In the genomic region with DNA sequence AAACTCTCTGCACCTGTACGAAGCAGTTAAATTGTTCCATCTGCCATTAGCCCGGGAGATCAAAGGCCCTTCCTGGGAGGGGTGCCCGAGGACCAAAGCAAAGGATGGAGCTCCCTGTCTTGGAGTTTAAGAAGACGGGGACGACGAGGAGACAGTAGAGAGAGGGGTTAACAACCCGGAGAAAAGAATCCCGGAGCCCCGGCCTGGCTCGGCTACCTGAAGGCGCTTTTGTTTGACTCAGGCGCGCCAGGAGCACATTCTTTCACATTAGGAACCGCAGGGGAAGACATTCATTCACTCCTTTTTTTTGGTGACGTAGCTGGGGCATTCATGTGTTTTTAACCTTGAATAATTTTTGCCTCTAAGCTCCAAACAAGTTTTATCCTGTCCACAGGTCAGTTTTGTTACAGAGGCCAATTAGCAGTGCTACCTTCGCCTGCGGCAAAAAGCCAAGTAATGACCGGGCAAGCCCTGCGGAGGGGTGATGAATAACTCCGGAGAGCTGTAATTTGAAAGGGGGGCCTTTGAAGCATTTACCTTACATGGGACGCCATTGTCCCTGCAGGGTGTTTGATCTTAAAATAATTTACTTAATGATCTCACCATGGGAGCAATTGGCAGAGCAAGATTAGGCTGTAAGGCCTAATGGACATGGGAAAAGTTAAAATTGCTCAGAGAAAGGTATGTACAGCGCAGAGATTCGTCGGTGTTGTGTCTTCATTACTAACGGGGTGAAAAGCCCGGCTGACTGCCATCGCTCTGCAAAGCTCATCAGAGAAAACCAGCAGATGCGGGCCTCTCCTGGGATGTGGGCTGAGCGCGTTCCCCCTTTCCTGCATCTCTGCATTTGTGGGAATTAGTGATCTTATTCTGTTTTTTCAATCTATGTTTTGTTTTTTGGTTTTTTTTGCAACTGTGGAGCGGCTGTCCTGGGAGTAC, we compare ENCODE assay signal across 21 cellular contexts.
A peak's percentile ranks its signal among the peaks of the same experiment; 100 is the strongest.
DNase-seq lines count a peak whose midpoint lies in the region; ATAC-seq and TF ChIP-seq lines count a peak whose summit lies in the region.
"Had no signal": no experiment of that assay in that cellular context is flagged by ENCODE, and none has a peak within 500 bp of the region (broad histone marks: within the 10 kb centered on the region; RNA-seq: fewer than 3 reads in every experiment).

No MANE protein-coding gene starts in this region.

- peak overlapping the region; percentile 94 for H3K27ac Mint-ChIP-seq in GM23338
- no peak overlapping the region for H3K27ac Mint-ChIP-seq in glutamatergic neuron (ENCODE audit: unreplicated experiment)
- no peak overlapping the region for H3K27ac Mint-ChIP-seq in mesothelial cell of epicardium
- no peak overlapping the region for H3K27ac Mint-ChIP-seq in T-cell
- H3K27ac Mint-ChIP-seq: activated naive CD8-positive, alpha-beta T cell treated with anti-CD3 and anti-CD28 coated beads, Interleukin-2, amount 10 ng/mL, durations not matched to agents 7 days and 5 days had no signal

- no peak for TF ChIP-seq CTCF in GM23338 (conservative IDR thresholded peaks at IDR 0.05; ENCODE audit: low read depth in 2 of 2)
- no peak for TF ChIP-seq CTCF in glutamatergic neuron (IDR thresholded peaks at IDR 0.05; ENCODE audit: partially characterized antibody, unreplicated experiment)
- no peak for TF ChIP-seq CTCF in mesothelial cell of epicardium (IDR thresholded peaks at IDR 0.05; ENCODE audit: unreplicated experiment)

- H3K27me3 Mint-ChIP-seq in GM23338 (ENCODE audit: insufficient read depth, low read depth, poor library complexity) (peaks cover 10% of the 10 kb centered on the region), glutamatergic neuron (ENCODE audit: unreplicated experiment) (peaks cover 3% of the 10 kb centered on the region), mesothelial cell of epicardium (ENCODE audit: low read depth) (peaks cover 94% of the 10 kb centered on the region), T-cell (peaks cover 44 to 59% of the 10 kb centered on the region in 2 donors)

- ATAC-seq in GM23338 (peak; percentile 95), right cardiac atrium (no peak), T-cell (replicated peaks in 1 of 4) (no peak)
- ATAC-seq: activated T-cell treated with anti-CD3 and anti-CD28 coated beads, Interleukin-2, amount 50 U/mL, for 4 hours had no signal

- 31% methylated on average over 31 of the region's 31 CpGs for WGBS in right cardiac atrium

- H3K4me1 Mint-ChIP-seq in GM23338, result peaks cover 54% of the 10 kb centered on the region
- H3K4me1 Mint-ChIP-seq in glutamatergic neuron (ENCODE audit: low read depth, unreplicated experiment), result peaks cover 16% of the 10 kb centered on the region
- H3K4me1 Mint-ChIP-seq in mesothelial cell of epicardium, result peaks cover 15% of the 10 kb centered on the region
- peaks cover 5 to 7% (median 5%) of the 10 kb centered on the region in 3 donors for H3K4me1 Mint-ChIP-seq in T-cell
- H3K4me1 Mint-ChIP-seq: activated naive CD8-positive, alpha-beta T cell treated with anti-CD3 and anti-CD28 coated beads, Interleukin-2, amount 10 ng/mL, durations not matched to agents 7 days and 5 days; central memory CD8-positive, alpha-beta T cell had no signal

- peak overlapping the region; percentile 52 for H3K4me3 ChIP-seq in GM23338
- no peak overlapping the region for H3K4me3 ChIP-seq in right cardiac atrium (ENCODE audit: low read length)
- H3K4me3 ChIP-seq: GM23248, Peyer's patch, suprapubic skin had no signal

- peaks cover 28% of the 10 kb centered on the region for H3K4me1 ChIP-seq in GM23338 (ENCODE audit: insufficient read depth)
- H3K4me1 ChIP-seq in right cardiac atrium (ENCODE audit: control insufficient read depth, insufficient read depth, low read length), result no peaks in the 10 kb centered on the region
- H3K4me1 ChIP-seq: Peyer's patch, suprapubic skin had no signal

- CTCF ChIA-PET in T-cell (lab: Charles Lee), result no interaction called here

- H3K4me3 Mint-ChIP-seq in GM23338 (peak overlapping the region; percentile 77), glutamatergic neuron (ENCODE audit: unreplicated experiment) (peak overlapping the region; percentile 79), mesothelial cell of epicardium (peak overlapping the region; percentile 39), T-cell (no peak overlapping the region)
- H3K4me3 Mint-ChIP-seq: activated naive CD8-positive, alpha-beta T cell treated with anti-CD3 and anti-CD28 coated beads, Interleukin-2, amount 10 ng/mL, durations not matched to agents 7 days and 5 days; activated T-cell treated with anti-CD3 and anti-CD28 coated beads, Interleukin-2, amount 50 U/mL, for 4 hours; central memory CD8-positive, alpha-beta T cell had no signal

- H3K36me3 ChIP-seq in GM23338 (ENCODE audit: insufficient read depth), result no peaks in the 10 kb centered on the region
- H3K36me3 ChIP-seq: Peyer's patch, suprapubic skin had no signal

- POLR2A ChIA-PET in T-cell (lab: Charles Lee), result interaction anchor here in 1 of 2 donors (0.5 kb wide), 1 partner anchor 68 kb away, joined by 3 read pairs; no protein-coding TSS in a partner anchor

- peak overlapping the region; percentile 87 for H3K27ac ChIP-seq in GM23338 (ENCODE audit: low read depth)
- no peak overlapping the region for H3K27ac ChIP-seq in right cardiac atrium (ENCODE audit: low read length)
- H3K27ac ChIP-seq: GM23248, Peyer's patch, suprapubic skin had no signal

- no peaks in the 10 kb centered on the region for H3K9me2 ChIP-seq in GM23338 (ENCODE audit: insufficient read depth)

- no peaks in the 10 kb centered on the region for H3K9me3 ChIP-seq in right cardiac atrium (ENCODE audit: control insufficient read depth, low read length)
- H3K9me3 ChIP-seq: Peyer's patch, suprapubic skin had no signal

- H2AFZ ChIP-seq in GM23338, result peak overlapping the region; percentile 64; the same call in 1 of the 2 replicates
- H2AFZ ChIP-seq: GM23248 had no signal

- H3K36me3 Mint-ChIP-seq in GM23338 (ENCODE audit: low read depth) (peaks cover 5% of the 10 kb centered on the region), glutamatergic neuron (ENCODE audit: unreplicated experiment) (peaks cover 5% of the 10 kb centered on the region), mesothelial cell of epicardium (no peaks in the 10 kb centered on the region), T-cell (no peaks in the 10 kb centered on the region)
- H3K36me3 Mint-ChIP-seq: activated naive CD8-positive, alpha-beta T cell treated with anti-CD3 and anti-CD28 coated beads, Interleukin-2, amount 10 ng/mL, durations not matched to agents 7 days and 5 days had no signal

- H3K27me3 ChIP-seq in GM23338 (ENCODE audit: insufficient read depth) (peaks cover 19% of the 10 kb centered on the region), right cardiac atrium (ENCODE audit: control insufficient read depth, insufficient read depth) (peaks cover 3% of the 10 kb centered on the region)
- H3K27me3 ChIP-seq: Peyer's patch had no signal

- no peaks in the 10 kb centered on the region for H4K20me1 ChIP-seq in GM23338 (replicated peaks; ENCODE audit: insufficient read depth)

- intact Hi-C loops in right cardiac atrium (cut with DNase I), result no loop called here

- peak overlapping the region; percentile 78 for H3K4me2 ChIP-seq in GM23338

- no peaks in the 10 kb centered on the region for H3K79me2 ChIP-seq in GM23338 (replicated peaks; ENCODE audit: insufficient read depth)

- H3K9me3 Mint-ChIP-seq in GM23338, result peaks cover 4% of the 10 kb centered on the region; the same call in 2 of the 3 replicates
- H3K9me3 Mint-ChIP-seq in glutamatergic neuron (ENCODE audit: unreplicated experiment), result peaks cover 2% of the 10 kb centered on the region
- peaks cover 8% of the 10 kb centered on the region for H3K9me3 Mint-ChIP-seq in mesothelial cell of epicardium
- H3K9me3 Mint-ChIP-seq in T-cell, result peaks cover 0 to under 1% (median 0%) of the 10 kb centered on the region in 3 donors
- H3K9me3 Mint-ChIP-seq: activated T-cell treated with anti-CD3 and anti-CD28 coated beads, Interleukin-2, amount 50 U/mL, for 4 hours; central memory CD8-positive, alpha-beta T cell had no signal

- H3F3A ChIP-seq in GM23338 (replicated peaks; ENCODE audit: low read depth), result 0 out of 2 replicates have a peak, but pooled peaks cover 9% of the 10 kb centered on the region

- peak; percentile 95 for DNase-seq in GM23338 (ENCODE audit: low spot score)
- DNase-seq in NCI-H2227 (lab: John Stamatoyannopoulos, UW; ENCODE audit: unreplicated experiment), result peak; percentile 80
- DNase-seq in glutamatergic neuron, result peak; percentile 58
- DNase-seq in mesothelial cell of epicardium (ENCODE audit: low spot score in 2 of 2, unreplicated experiment in 2 of 2), result peak in 1 of 2 experiments; percentile 45
- no peak for DNase-seq in NCI-H526 treated with DMSO at 0.1 percent for 48 hours (lab: John Stamatoyannopoulos, UW)
- DNase-seq in right cardiac atrium, result no peak
- no peak for DNase-seq in NCI-H2029 (lab: John Stamatoyannopoulos, UW)
- no peak for DNase-seq in T-cell
- DNase-seq: activated CD4-positive, alpha-beta T cell treated with anti-CD3 and anti-CD28 coated beads, Interleukin-2, amount 50 U/mL, for 48 hours; activated naive CD8-positive, alpha-beta T cell treated with anti-CD3 and anti-CD28 coated beads, Interleukin-2, amount 10 ng/mL, durations not matched to agents 7 days and 5 days; activated T-cell treated with anti-CD3 and anti-CD28 coated beads, Interleukin-2, amount 50 U/mL, for 4 hours; effector memory CD4-positive, alpha-beta T cell; GM23248; mesenchymal stem cell; NCI-H1436; nucleus accumbens; Peyer's patch; stimulated activated CD4-positive, alpha-beta T cell treated with anti-CD3 and anti-CD28 coated beads, Interleukin-4, amount 100 ng/mL, for 24 hours; stimulated activated CD8-positive, alpha-beta memory T cell treated with anti-CD3 and anti-CD28 coated beads, Interleukin-4, amount 100 ng/mL, for 48 hours had no signal

TF ChIP-seq in GM23338, 12 proteins besides CTCF, POLR2A, EP300 and RAD21 (continues in another document):
- TF ChIP-seq JUNB (IDR thresholded peaks at IDR 0.05; ENCODE audit: unreplicated experiment) (no peak), ZNF331 (CRISPR knock-in tag; IDR thresholded peaks at IDR 0.05; ENCODE audit: low read depth) (no peak), EZH2 (IDR thresholded peaks at IDR 0.05; ENCODE audit: low read depth, unreplicated experiment) (no peak), CREB1 (CRISPR knock-in tag; IDR thresholded peaks at IDR 0.05; ENCODE audit: low read depth) (peak; percentile 80), STAT1 (IDR thresholded peaks at IDR 0.05; ENCODE audit: unreplicated experiment) (no peak)

Comparison
In these comparisons a context has a peak if more than half of its experiments do, and no peak if none do; other contexts are left out.
1. DNase-seq: peak in GM23338 (single experiment), NCI-H2227 (single experiment) and glutamatergic neuron (single experiment); none in NCI-H526 treated with DMSO at 0.1 percent for 48 hours (single experiment), right cardiac atrium (0 of 3), NCI-H2029 (single experiment) and T-cell (0 of 34).
2. H3K4me3 Mint-ChIP-seq: peak in GM23338 (single experiment), glutamatergic neuron (single experiment) and mesothelial cell of epicardium (single experiment); none in T-cell (0 of 3).